In the genomic region with DNA sequence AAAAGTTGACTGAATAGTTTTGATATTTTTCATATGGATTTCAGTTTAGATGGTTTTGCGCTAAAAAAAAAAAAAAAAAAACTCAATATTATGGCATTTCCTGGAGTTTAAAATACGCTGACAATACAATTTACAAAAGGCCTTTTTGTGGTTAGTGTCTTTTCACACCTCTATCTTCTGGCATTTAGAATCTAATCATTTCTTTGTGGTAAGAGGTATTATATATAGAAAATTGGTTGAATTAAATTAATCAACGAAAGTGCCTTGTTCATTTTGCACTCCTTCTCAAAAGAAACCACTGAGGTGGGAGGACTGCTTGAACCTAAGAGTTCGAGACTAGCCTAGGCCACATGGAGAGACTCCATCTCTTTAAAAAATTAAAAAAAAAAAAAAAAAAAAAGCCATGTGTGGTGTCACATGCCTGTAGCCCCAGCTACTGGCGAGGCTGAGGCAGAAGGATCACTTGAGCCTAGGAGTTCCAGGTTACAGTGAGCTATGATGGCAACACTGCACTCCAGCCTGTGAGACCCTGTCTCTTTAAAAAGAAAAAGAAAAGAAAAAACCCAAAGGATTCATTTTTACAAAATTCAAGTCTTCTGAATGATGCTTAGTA, we compare ENCODE assay signal across 17 cellular contexts.
DNase-seq lines count a peak whose midpoint lies in the region; ATAC-seq and TF ChIP-seq lines count a peak whose summit lies in the region.
"Had no signal": no experiment of that assay in that cellular context is flagged by ENCODE, and none has a peak within 500 bp of the region (broad histone marks: within the 10 kb centered on the region; RNA-seq: fewer than 3 reads in every experiment).

No MANE protein-coding gene starts in this region.

- no peaks in the 10 kb centered on the region for H3K27me3 Mint-ChIP-seq in activated naive CD8-positive, alpha-beta T cell

- no peaks in the 10 kb centered on the region for H3K9me3 Mint-ChIP-seq in activated naive CD8-positive, alpha-beta T cell (ENCODE audit: low read depth)
- H3K9me3 Mint-ChIP-seq: WTC11 had no signal

- peak; percentile 17 to 21 for ATAC-seq in activated CD4-positive, CD25-positive, alpha-beta regulatory T cell treated with anti-CD3 and anti-CD28 coated beads, Interleukin-2, amount 50 U/mL, for 24 hours
- ATAC-seq in HG03354 (IDR thresholded peaks at IDR 0.05; ENCODE audit: poor library complexity, severe bottlenecking, unreplicated experiment) = no peak
- no peak for ATAC-seq in GM21737 (IDR thresholded peaks at IDR 0.05; ENCODE audit: unreplicated experiment)
- ATAC-seq: PC-3 had no signal

- TF ChIP-seq POLR2A in spleen (IDR thresholded peaks at IDR 0.05) = no peak

- peaks cover 98% of the 10 kb centered on the region for H3K79me2 ChIP-seq in KMS-11 (ENCODE audit: insufficient read depth, low read depth)

- H3K4me3 ChIP-seq in KMS-11 (IDR thresholded peaks at IDR 0.05; ENCODE audit: insufficient read depth, low read depth, low read length) (no peak overlapping the region), spleen (no peak overlapping the region)
- H3K4me3 ChIP-seq: left ventricle myocardium inferior, tibial artery had no signal

- H3K4me3 Mint-ChIP-seq in activated naive CD8-positive, alpha-beta T cell = peak overlapping the region; percentile 75
- H3K4me3 Mint-ChIP-seq: WTC11 had no signal

- no peak overlapping the region for H2AFZ ChIP-seq in KMS-11 (ENCODE audit: low read depth)

- 60 to 72% (median 68%) methylated on average over 5 of the region's 5 CpGs for whole genome bisulfite sequencing in spleen, 5 donors

- H3K9ac ChIP-seq in KMS-11 = no peak overlapping the region

- no peak for DNase-seq in activated CD4-positive, CD25-positive, alpha-beta regulatory T cell (lab: John Stamatoyannopoulos, UW)
- no peak for DNase-seq in spleen
- no peak for DNase-seq in NCI-H1048 (lab: John Stamatoyannopoulos, UW)
- DNase-seq: activated effector memory CD4-positive, alpha-beta T cell treated with Interleukin-2 at 50 U/mL for 16 hours; hypothalamus; left ventricle myocardium inferior; NCI-H1436 treated with DMSO at 0.1 percent for 48 hours; NCI-H446 treated with DMSO at 0.1 percent for 48 hours; PC-3; tibial artery had no signal

- H3K9me3 ChIP-seq in spleen = no peaks in the 10 kb centered on the region
- H3K9me3 ChIP-seq: left ventricle myocardium inferior, tibial artery had no signal

- peaks cover 6% of the 10 kb centered on the region for H4K20me1 ChIP-seq in KMS-11 (ENCODE audit: insufficient read depth)

- H3K27me3 ChIP-seq in KMS-11 (ENCODE audit: insufficient read depth, low read depth) = no peaks in the 10 kb centered on the region
- H3K27me3 ChIP-seq in spleen (replicated peaks in 1 of 7) = no peaks in the 10 kb centered on the region
- H3K27me3 ChIP-seq: tibial artery had no signal

- intact Hi-C loops in spleen (cut with DNase I; ENCODE audit: low total_unique reads) = no loop called here

- peaks cover 3% of the 10 kb centered on the region for H3K36me3 Mint-ChIP-seq in activated naive CD8-positive, alpha-beta T cell
- H3K36me3 Mint-ChIP-seq: WTC11 had no signal

- H3K4me1 ChIP-seq in KMS-11 (ENCODE audit: low read depth, poor library complexity, severe bottlenecking) (peaks cover 83% of the 10 kb centered on the region), spleen (peaks cover under 1 to 91% (median 50%) of the 10 kb centered on the region in 6 donors)
- H3K4me1 ChIP-seq: tibial artery had no signal

- TF ChIP-seq CTCF in KMS-11 (conservative IDR thresholded peaks at IDR 0.05; ENCODE audit: low read depth, low read length) (no peak), spleen (IDR thresholded peaks at IDR 0.05 in 8 of 11, conservative IDR thresholded peaks at IDR 0.05 in 3 of 11) (no peak)

- H3K27ac ChIP-seq in KMS-11 (no peak overlapping the region), spleen (peak overlapping the region in 6 of 8 donors; percentile 36 to 80 (median 63))
- H3K27ac ChIP-seq: 22Rv1, left ventricle myocardium inferior, tibial artery had no signal

- H3K4me1 Mint-ChIP-seq in activated naive CD8-positive, alpha-beta T cell (ENCODE audit: low read depth) = peaks cover 94% of the 10 kb centered on the region

- H3K4me2 ChIP-seq in KMS-11 = peak overlapping the region; percentile 40

- H3K27ac Mint-ChIP-seq in activated naive CD8-positive, alpha-beta T cell = peak overlapping the region; percentile 86

- H3K36me3 ChIP-seq in KMS-11 (ENCODE audit: insufficient read depth) = no peaks in the 10 kb centered on the region; the same call in 1 of the 2 replicates
- H3K36me3 ChIP-seq in spleen = no peaks in the 10 kb centered on the region
- H3K36me3 ChIP-seq: left ventricle myocardium inferior, tibial artery had no signal

Comparison
In these comparisons a context has a peak if more than half of its experiments do, and no peak if none do; other contexts are left out.
1. ATAC-seq: peak in activated CD4-positive, CD25-positive, alpha-beta regulatory T cell treated with anti-CD3 and anti-CD28 coated beads, Interleukin-2, amount 50 U/mL, for 24 hours (2 of 2); none in HG03354 (single experiment) and GM21737 (single experiment).